21 cellular contexts compared by ENCODE assay signal in the genomic region with DNA sequence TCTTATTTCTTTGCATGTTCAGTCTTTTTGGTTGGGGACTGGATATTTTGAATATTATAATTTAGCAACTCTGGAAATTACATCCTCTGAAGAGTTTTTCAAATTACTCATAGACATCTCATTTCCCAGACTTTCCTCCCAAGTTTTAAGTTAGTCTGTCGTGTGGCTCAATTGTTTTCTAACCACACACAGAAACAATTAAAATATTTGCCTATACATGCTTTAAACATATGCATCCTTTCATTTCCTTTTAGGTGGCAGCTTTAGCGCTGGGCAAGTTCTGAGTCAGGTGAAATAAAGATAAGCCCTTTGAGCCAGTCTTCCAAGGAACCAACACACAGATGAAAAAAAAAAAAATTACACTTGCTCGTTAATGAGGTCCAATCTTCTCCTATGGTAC.
DNase-seq lines count a peak whose midpoint lies in the region; ATAC-seq, FAIRE-seq and TF ChIP-seq lines count a peak whose summit lies in the region.
"Had no signal": no experiment of that assay in that cellular context is flagged by ENCODE, and none has a peak within 500 bp of the region (broad histone marks: within the 10 kb centered on the region; RNA-seq: fewer than 3 reads in every experiment).

No MANE protein-coding gene starts in this region.

- 70 to 74% methylated on average over 3 of the region's 3 CpGs for WGBS in lower leg skin, 2 donors

- H3K27ac ChIP-seq in ACC112 (ENCODE audit: low read depth, low read length), result peak overlapping the region; percentile 5; the same call in 1 of the 2 replicates
- no peak overlapping the region for H3K27ac ChIP-seq in foreskin keratinocyte
- H3K27ac ChIP-seq: BLaER1, C4-2B had no signal

- no peaks in the 10 kb centered on the region for H3K79me2 ChIP-seq in ACC112 (ENCODE audit: control insufficient read depth, insufficient read depth, low read length, unreplicated experiment)

- no peaks in the 10 kb centered on the region for H3K27me3 ChIP-seq in ACC112 (ENCODE audit: insufficient read depth, low read length)
- H3K27me3 ChIP-seq in bronchial epithelial cell (ENCODE audit: control insufficient read depth, insufficient read depth, low read length), result no peaks in the 10 kb centered on the region
- no peaks in the 10 kb centered on the region for H3K27me3 ChIP-seq in foreskin keratinocyte
- H3K27me3 ChIP-seq: BLaER1 had no signal

- DNase-seq in HCEC 1CT, result peak; percentile 32
- peak; percentile 81 for DNase-seq in bronchial epithelial cell (ENCODE audit: low read depth)
- peak; percentile 49 to 51 for DNase-seq in foreskin keratinocyte
- no peak for DNase-seq in activated CD8-positive, alpha-beta memory T cell treated with anti-CD3 and anti-CD28 coated beads, Interleukin-2, amount 50 U/mL, for 4 hours
- DNase-seq in lower leg skin (ENCODE audit: low spot score in 2 of 2), result no peak
- DNase-seq: 8988T; Caco-2; CD4-positive, CD25-positive, alpha-beta regulatory T cell; CD8-positive, alpha-beta T cell; DMS153; DND-41; GF-D8; GOT3; H7 had no signal

- peak overlapping the region; percentile 59 for H3K4me3 ChIP-seq in ACC112 (ENCODE audit: low read depth, low read length)
- H3K4me3 ChIP-seq in bronchial epithelial cell (ENCODE audit: low read depth, low read length), result no peak overlapping the region
- no peak overlapping the region for H3K4me3 ChIP-seq in lower leg skin (ENCODE audit: low read depth, poor library complexity, severe bottlenecking)
- H3K4me3 ChIP-seq: BLaER1 had no signal

- H3K36me3 ChIP-seq in ACC112 (ENCODE audit: insufficient read depth, low read length), result no peaks in the 10 kb centered on the region
- H3K36me3 ChIP-seq in bronchial epithelial cell (ENCODE audit: control insufficient read depth, insufficient read depth, low read length), result no peaks in the 10 kb centered on the region
- H3K36me3 ChIP-seq: BLaER1 had no signal

- ATAC-seq in foreskin keratinocyte (no peak), HG03571 (IDR thresholded peaks at IDR 0.05; ENCODE audit: unreplicated experiment) (no peak)
- ATAC-seq: CD8-positive, alpha-beta T cell; HCT116 had no signal

- H2AFZ ChIP-seq in ACC112 (ENCODE audit: low read length, unreplicated experiment), result peak overlapping the region; percentile 39

- TF ChIP-seq POLR2A in lower leg skin (IDR thresholded peaks at IDR 0.05), result no peak

- no peak for FAIRE-seq in bronchial epithelial cell (lab: Jason Lieb, UNC)
- FAIRE-seq: GM12891, GM18507 had no signal

- no peak for TF ChIP-seq CTCF in bronchial epithelial cell (IDR thresholded peaks at IDR 0.05; ENCODE audit: insufficient read depth, low read length, severe bottlenecking)
- no peak for TF ChIP-seq CTCF in foreskin keratinocyte (conservative IDR thresholded peaks at IDR 0.05)
- TF ChIP-seq CTCF in lower leg skin (IDR thresholded peaks at IDR 0.05), result no peak

- peaks cover 6% of the 10 kb centered on the region for H3K4me1 ChIP-seq in ACC112 (ENCODE audit: control insufficient read depth, insufficient read depth, low read length, unreplicated experiment)
- no peaks in the 10 kb centered on the region for H3K4me1 ChIP-seq in foreskin keratinocyte
- H3K4me1 ChIP-seq: BLaER1, Caco-2 had no signal

- intact Hi-C loops in lower leg skin (cut with DNase I; ENCODE audit: low total_unique reads), result loop anchor here (5.0 kb wide), 1 partner anchor 436 kb away; no protein-coding TSS in a partner anchor

Comparison
In these comparisons a context has a peak if more than half of its experiments do, and no peak if none do; other contexts are left out.
1. DNase-seq: peak in HCEC 1CT (single experiment), bronchial epithelial cell (single experiment) and foreskin keratinocyte (2 of 2); none in activated CD8-positive, alpha-beta memory T cell treated with anti-CD3 and anti-CD28 coated beads, Interleukin-2, amount 50 U/mL, for 4 hours (single experiment) and lower leg skin (0 of 2).